Comparison of ENCODE assay signal across 3 cellular contexts in the genomic region with DNA sequence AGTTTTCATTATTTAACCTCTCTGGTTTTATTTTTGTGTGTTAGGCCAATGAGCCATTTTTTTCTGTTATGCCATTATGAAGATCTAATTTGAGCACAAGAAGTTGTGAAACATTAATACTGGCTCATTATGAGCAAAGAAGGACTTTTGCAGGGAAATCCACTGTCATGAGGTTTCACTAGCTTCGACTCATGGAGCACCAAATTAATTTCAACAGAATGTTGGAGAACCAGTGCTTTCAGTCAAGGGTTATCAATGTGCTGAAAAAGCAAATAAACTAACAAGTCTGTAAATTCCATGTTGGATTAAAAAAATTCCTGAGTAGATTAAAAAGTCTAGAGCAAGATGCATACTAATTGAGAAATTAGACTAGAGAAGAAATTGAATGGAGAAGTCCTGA.
"Had no signal": no experiment of that assay in that cellular context is flagged by ENCODE, and none has a peak within 500 bp of the region (broad histone marks: within the 10 kb centered on the region; RNA-seq: fewer than 3 reads in every experiment).

No MANE protein-coding gene starts in this region.

- DNase-seq: GDM1, GF-D8 had no signal

- ATAC-seq: GM12878 had no signal

- H3K4me3 ChIP-seq: GM12878 had no signal
